12 cellular contexts compared by ENCODE assay signal in the genomic region with DNA sequence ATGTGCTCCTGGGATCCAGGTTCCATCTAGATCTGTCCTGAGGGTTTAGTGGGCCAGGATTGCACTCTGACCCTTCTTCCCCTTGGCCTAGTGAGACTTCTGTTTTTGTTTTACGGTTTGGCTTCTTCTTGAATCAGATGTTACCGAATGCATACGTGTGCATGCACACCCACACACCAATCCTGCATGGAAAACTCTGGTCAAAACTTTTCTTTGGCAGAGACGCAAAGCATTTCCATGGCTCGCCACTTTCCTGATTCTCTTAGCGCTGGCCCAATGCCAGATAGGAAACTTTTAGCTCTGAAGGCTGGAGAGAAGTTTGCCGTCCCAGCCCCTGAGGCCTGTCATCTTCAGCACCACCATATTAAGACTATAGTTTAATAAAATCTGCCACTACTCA.
A peak's percentile ranks its signal among the peaks of the same experiment; 100 is the strongest.
DNase-seq lines count a peak whose midpoint lies in the region; ATAC-seq and TF ChIP-seq lines count a peak whose summit lies in the region.
"Had no signal": no experiment of that assay in that cellular context is flagged by ENCODE, and none has a peak within 500 bp of the region (broad histone marks: within the 10 kb centered on the region; RNA-seq: fewer than 3 reads in every experiment).

No MANE protein-coding gene starts in this region.

- H3K4me1 ChIP-seq in prostate gland (replicated peaks): no peaks in the 10 kb centered on the region

- ATAC-seq in left cardiac atrium (peak; percentile 9 to 48), GM21576 (IDR thresholded peaks at IDR 0.05; ENCODE audit: unreplicated experiment) (no peak)

- DNase-seq in AG10803 (ENCODE audit: low read depth) (peak; percentile 46), astrocyte of the spinal cord (ENCODE audit: low read depth, low spot score) (peak; percentile 53), left cardiac atrium (peak; percentile 82), prostate gland (ENCODE audit: low spot score) (no peak), NCI-H2107 (lab: John Stamatoyannopoulos, UW) (no peak), NCI-H748 treated with DMSO at 0.1 percent for 48 hours (lab: John Stamatoyannopoulos, UW) (no peak), NCI-H2171 (lab: John Stamatoyannopoulos, UW) (no peak)
- DNase-seq: activated B cell treated with CpG ODN at 0.5 μM for 24 hours; activated effector memory CD4-positive, alpha-beta T cell treated with Interleukin-2 at 50 U/mL for 16 hours; NCI-H187 treated with DMSO at 0.1 percent for 48 hours; stimulated activated CD4-positive, alpha-beta T cell treated with anti-CD3 and anti-CD28 coated beads, Interleukin-2, amount 100 ng/mL, for 24 hours had no signal

- intact Hi-C loops in left cardiac atrium (cut with DNase I) (no loop called here), prostate gland (cut with DNase I) (no loop called here)

- no peaks in the 10 kb centered on the region for H3K27me3 ChIP-seq in prostate gland (replicated peaks; ENCODE audit: insufficient read depth)

- no peaks in the 10 kb centered on the region for H3K36me3 ChIP-seq in prostate gland

- no peaks in the 10 kb centered on the region for H3K9me3 ChIP-seq in prostate gland

- TF ChIP-seq CTCF in AG10803 (conservative IDR thresholded peaks at IDR 0.05; ENCODE audit: low read length) (no peak), astrocyte of the spinal cord (IDR thresholded peaks at IDR 0.05; ENCODE audit: low read depth, low read length) (no peak), prostate gland (IDR thresholded peaks at IDR 0.05) (no peak)

- no peak overlapping the region for H3K4me3 ChIP-seq in AG10803 (ENCODE audit: low read length)
- no peak overlapping the region for H3K4me3 ChIP-seq in astrocyte of the spinal cord (ENCODE audit: low read depth, low read length)
- no peak overlapping the region for H3K4me3 ChIP-seq in prostate gland

- 46% methylated on average over 7 of the region's 7 CpGs for WGBS in prostate gland

- no peak for TF ChIP-seq POLR2A in prostate gland (IDR thresholded peaks at IDR 0.05)

- peak overlapping the region; percentile 2 to 36 for H3K27ac ChIP-seq in prostate gland

- in situ Hi-C loops in astrocyte of the spinal cord (cut with HindIII; ENCODE audit: low sequenced_read_pairs): no loop called here

Comparison
In these comparisons a context has a peak if more than half of its experiments do, and no peak if none do; other contexts are left out.
1. DNase-seq: peak in AG10803 (single experiment), astrocyte of the spinal cord (single experiment) and left cardiac atrium (single experiment); none in prostate gland (single experiment), NCI-H2107 (single experiment), NCI-H748 treated with DMSO at 0.1 percent for 48 hours (single experiment) and NCI-H2171 (single experiment).